11 cellular contexts compared by ENCODE assay signal in genomic region chr17:3666516-3666915, GRCh38. TPM values are rescaled to one million over a fixed set of nuclear protein-coding genes. Genes with fewer than 3 reads are reported as not detected.
DNase-seq lines count a peak whose midpoint lies in the region; ATAC-seq, FAIRE-seq and TF ChIP-seq lines count a peak whose summit lies in the region.
"Had no signal": no experiment of that assay in that cellular context is flagged by ENCODE, and none has a peak within 500 bp of the region (broad histone marks: within the 10 kb centered on the region; RNA-seq: fewer than 3 reads in every experiment).

No MANE protein-coding gene starts in this region.

- H3K27ac ChIP-seq in effector memory CD4-positive, alpha-beta T cell (ENCODE audit: insufficient read depth, low read length, poor library complexity, severe bottlenecking), result no peak overlapping the region
- H3K27ac ChIP-seq: HL-60 had no signal

- TF ChIP-seq CTCF in Calu3 (IDR thresholded peaks at IDR 0.05; ENCODE audit: unreplicated experiment), result no peak
- no peak for TF ChIP-seq CTCF in foreskin fibroblast (IDR thresholded peaks at IDR 0.05; ENCODE audit: low read depth, low read length)
- no peak for TF ChIP-seq CTCF in D721Med (IDR thresholded peaks at IDR 0.05; ENCODE audit: insufficient read depth, missing control alignments)

- peak overlapping the region; percentile 44 for H3K9ac ChIP-seq in skeletal muscle satellite cell (ENCODE audit: low read depth, low read length)

- H3K4me3 ChIP-seq in foreskin fibroblast (ENCODE audit: low read depth in 1 of 2, low read length in 2 of 2) (peak overlapping the region; percentile 46 to 96), skeletal muscle satellite cell (ENCODE audit: low read length) (peak overlapping the region; percentile 66), H7 (ENCODE audit: insufficient read depth, low read depth, low read length) (no peak overlapping the region)
- no peak overlapping the region for H3K4me3 ChIP-seq in effector memory CD4-positive, alpha-beta T cell (ENCODE audit: insufficient read depth, low read depth, low read length, poor library complexity, severe bottlenecking)

- peaks cover 18% of the 10 kb centered on the region for H3K4me1 ChIP-seq in skeletal muscle satellite cell (ENCODE audit: control insufficient read depth, insufficient read depth, low read length)
- H3K4me1 ChIP-seq in effector memory CD4-positive, alpha-beta T cell (ENCODE audit: control insufficient read depth, insufficient read depth, low read length, poor library complexity, severe bottlenecking), result peaks cover 22% of the 10 kb centered on the region

- H3K27ac Mint-ChIP-seq in Calu3 (ENCODE audit: unreplicated experiment), result peak overlapping the region; percentile 75
- peak overlapping the region; percentile 67 for H3K27ac Mint-ChIP-seq in activated T-helper 17 cell treated with anti-CD3 and anti-CD28 coated beads, Interleukin-2, amount 50 U/mL, for 72 hours

- no peaks in the 10 kb centered on the region for H3K27me3 ChIP-seq in skeletal muscle satellite cell (ENCODE audit: control insufficient read depth, insufficient read depth, low read length)
- no peaks in the 10 kb centered on the region for H3K27me3 ChIP-seq in effector memory CD4-positive, alpha-beta T cell (replicated peaks; ENCODE audit: control insufficient read depth, insufficient read depth, low read length, poor library complexity, severe bottlenecking)
- H3K27me3 ChIP-seq in H7 (ENCODE audit: control insufficient read depth, insufficient read depth, low read length), result no peaks in the 10 kb centered on the region

- H3K4me1 Mint-ChIP-seq in Calu3 (ENCODE audit: low read depth, unreplicated experiment), result peaks cover 10% of the 10 kb centered on the region
- peaks cover 9% of the 10 kb centered on the region for H3K4me1 Mint-ChIP-seq in activated T-helper 17 cell treated with anti-CD3 and anti-CD28 coated beads, Interleukin-2, amount 50 U/mL, for 72 hours

- no peaks in the 10 kb centered on the region for H3K9me3 Mint-ChIP-seq in Calu3 (ENCODE audit: low read depth, unreplicated experiment)
- no peaks in the 10 kb centered on the region for H3K9me3 Mint-ChIP-seq in activated T-helper 17 cell treated with anti-CD3 and anti-CD28 coated beads, Interleukin-2, amount 50 U/mL, for 72 hours

- peak overlapping the region; percentile 85 for H3K4me2 ChIP-seq in skeletal muscle satellite cell (ENCODE audit: low read length)

- DNase-seq in Calu3 (no peak), foreskin fibroblast (no peak), T1000 (lab: John Stamatoyannopoulos, UW) (no peak), D721Med (ENCODE audit: insufficient read length, low spot score) (no peak), H7 (no peak)
- DNase-seq in effector memory CD4-positive, alpha-beta T cell, result no peak
- DNase-seq: NCI-H226, T-helper 9 cell had no signal

- no peaks in the 10 kb centered on the region for H3K27me3 Mint-ChIP-seq in Calu3 (ENCODE audit: unreplicated experiment)
- H3K27me3 Mint-ChIP-seq in activated T-helper 17 cell treated with anti-CD3 and anti-CD28 coated beads, Interleukin-2, amount 50 U/mL, for 72 hours, result no peaks in the 10 kb centered on the region

- intact Hi-C loops in Calu3 (cut with micrococcal nuclease; ENCODE audit: unreplicated experiment), result no loop called here

- H3K4me3 Mint-ChIP-seq in Calu3 (ENCODE audit: low read depth, unreplicated experiment), result peak overlapping the region; percentile 45
- peak overlapping the region; percentile 93 for H3K4me3 Mint-ChIP-seq in activated T-helper 17 cell treated with anti-CD3 and anti-CD28 coated beads, Interleukin-2, amount 50 U/mL, for 72 hours

- no peak for ATAC-seq in activated T-helper 17 cell treated with anti-CD3 and anti-CD28 coated beads, Interleukin-2, amount 50 U/mL, for 72 hours (replicated peaks)

- no peaks in the 10 kb centered on the region for H3K9me3 ChIP-seq in skeletal muscle satellite cell (replicated peaks; ENCODE audit: low read length)
- H3K9me3 ChIP-seq in effector memory CD4-positive, alpha-beta T cell (ENCODE audit: control insufficient read depth, low read length), result no peaks in the 10 kb centered on the region

- CTCF ChIA-PET in Calu3 (lab: Charles Lee), result no interaction called here

- BruUV-seq in Calu3 (replicated peaks; lab: Mats Ljungman, UMichigan), result no TSS peak

- H3K36me3 ChIP-seq in skeletal muscle satellite cell (ENCODE audit: insufficient read depth, low read length), result peaks cover 45% of the 10 kb centered on the region
- peaks cover 4% of the 10 kb centered on the region for H3K36me3 ChIP-seq in effector memory CD4-positive, alpha-beta T cell (ENCODE audit: control insufficient read depth, insufficient read depth, low read length)
- peaks cover 4% of the 10 kb centered on the region for H3K36me3 ChIP-seq in H7 (replicated peaks; ENCODE audit: control insufficient read depth, insufficient read depth, low read length)

- no peak for FAIRE-seq in D721Med (lab: Jason Lieb, UNC)

- H3K36me3 Mint-ChIP-seq in Calu3 (ENCODE audit: insufficient read depth, unreplicated experiment), result peaks cover 75% of the 10 kb centered on the region
- H3K36me3 Mint-ChIP-seq in activated T-helper 17 cell treated with anti-CD3 and anti-CD28 coated beads, Interleukin-2, amount 50 U/mL, for 72 hours (ENCODE audit: low read depth), result peaks cover 23% of the 10 kb centered on the region

RNA-seq across cellular contexts. Expression of gene TAX1BP3, which starts 1.9 kb away (rescaled TPM):
- total RNA-seq in Calu3 (2022), result 63.9 and 66.1 TPM in 2 replicates
- total RNA-seq in activated T-helper 17 cell treated with anti-CD3 and anti-CD28 coated beads, Interleukin-2, amount 50 U/mL, for 72 hours, result 10 to 100 TPM; 13.0 to 15.1 TPM
- 168 and 225 TPM in 2 replicates for total RNA-seq in skeletal muscle satellite cell (2012; rRNA removed)
- total RNA-seq in H7 (2014; rRNA removed; shearing (Covaris generic)), result 116 and 122 TPM in 2 replicates

RNA-seq across cellular contexts. Expression of gene EMC6, which starts 2.1 kb away (rescaled TPM):
- 38.2 and 42.9 TPM in 2 replicates for total RNA-seq in Calu3 (2022)
- 10 to 100 TPM; 28.9 to 58.8 TPM for total RNA-seq in activated T-helper 17 cell treated with anti-CD3 and anti-CD28 coated beads, Interleukin-2, amount 50 U/mL, for 72 hours
- total RNA-seq in skeletal muscle satellite cell (2012; rRNA removed), result 19.8 and 25.8 TPM in 2 replicates
- total RNA-seq in H7 (2014; rRNA removed; shearing (Covaris generic)), result 41.6 and 48.5 TPM in 2 replicates

RNA-seq across cellular contexts. Expression of gene P2RX5, which starts 29.4 kb away (rescaled TPM):
- total RNA-seq in Calu3 (2022), result 11.1 and 11.6 TPM in 2 replicates
- 10 to 100 TPM; 22.0 to 74.3 TPM for total RNA-seq in activated T-helper 17 cell treated with anti-CD3 and anti-CD28 coated beads, Interleukin-2, amount 50 U/mL, for 72 hours
- 2.0 and 3.1 TPM in 2 replicates for total RNA-seq in skeletal muscle satellite cell (2012; rRNA removed)
- 2.3 and 2.7 TPM in 2 replicates for total RNA-seq in H7 (2014; rRNA removed; shearing (Covaris generic))

RNA-seq across cellular contexts. Expression of gene CTNS, which starts 30.0 kb away (rescaled TPM):
- 5.1 TPM in 2 replicates for total RNA-seq in Calu3 (2022)
- total RNA-seq in activated T-helper 17 cell treated with anti-CD3 and anti-CD28 coated beads, Interleukin-2, amount 50 U/mL, for 72 hours, result 10 to 100 TPM; 11.2 to 11.8 TPM
- total RNA-seq in skeletal muscle satellite cell (2012; rRNA removed), result 14.2 and 18.8 TPM in 2 replicates
- total RNA-seq in H7 (2014; rRNA removed; shearing (Covaris generic)), result 9.6 and 17.9 TPM in 2 replicates

RNA-seq across cellular contexts. Expression of gene SHPK, which starts 30.5 kb away (rescaled TPM):
- total RNA-seq in Calu3 (2022), result 8.5 and 9.4 TPM in 2 replicates
- total RNA-seq in activated T-helper 17 cell treated with anti-CD3 and anti-CD28 coated beads, Interleukin-2, amount 50 U/mL, for 72 hours, result 10 to 100 TPM in 1 of 2 donors, 1 to 10 TPM in 1; 10.0 to 12.3 TPM
- total RNA-seq in skeletal muscle satellite cell (2012; rRNA removed), result 9.4 and 14.7 TPM in 2 replicates
- 22.9 and 27.0 TPM in 2 replicates for total RNA-seq in H7 (2014; rRNA removed; shearing (Covaris generic))

Comparison
In these comparisons a context has a peak if more than half of its experiments do, and no peak if none do; other contexts are left out.
1. H3K4me3 ChIP-seq: peak in foreskin fibroblast (2 of 2) and skeletal muscle satellite cell (single experiment); none in effector memory CD4-positive, alpha-beta T cell (single experiment) and H7 (single experiment).